2 cellular contexts compared by ENCODE assay signal in the genomic region with DNA sequence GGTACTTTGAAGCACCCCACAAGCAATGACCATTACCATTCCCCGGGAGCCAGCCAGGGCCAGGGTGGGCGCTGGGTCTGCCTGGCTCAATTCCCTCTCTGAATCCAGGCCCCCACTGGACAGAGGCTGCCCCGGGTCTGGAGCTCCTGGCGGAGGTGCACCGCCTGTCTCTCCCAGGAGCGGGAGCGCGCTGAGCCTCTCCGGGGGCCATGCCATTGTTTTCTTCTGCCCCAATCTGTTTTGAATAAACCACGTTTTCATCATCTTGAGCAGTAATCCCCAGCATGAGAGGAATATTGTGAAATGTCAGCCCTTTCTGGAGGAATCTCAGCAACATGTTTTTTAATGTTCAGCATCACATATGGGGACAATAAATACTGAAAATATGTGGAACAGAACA.
TF ChIP-seq lines count a peak whose summit lies in the region.

No MANE protein-coding gene starts in this region.

TF ChIP-seq in HepG2, 621 proteins besides CTCF, POLR2A, EP300 and RAD21:
- no peak for TF ChIP-seq ZNF280B (CRISPR knock-in tag; IDR thresholded peaks at IDR 0.05; ENCODE audit: borderline replicate concordance)
- TF ChIP-seq CEBPB (IDR thresholded peaks at IDR 0.05; ENCODE audit: borderline replicate concordance, low read depth, low read length) = peak; percentile 36; the same call in 1 of the 2 replicates

TF ChIP-seq in H1, 55 proteins besides CTCF, POLR2A, EP300 and RAD21:
- no peak for TF ChIP-seq YY1 (IDR thresholded peaks at IDR 0.05; ENCODE audit: low read depth, low read length)
- TF ChIP-seq SUZ12 (IDR thresholded peaks at IDR 0.05; ENCODE audit: low read length) = no peak
- no peak for TF ChIP-seq CEBPB (IDR thresholded peaks at IDR 0.05; ENCODE audit: low read depth, low read length)
- no peak for TF ChIP-seq RBBP5 (IDR thresholded peaks at IDR 0.05; ENCODE audit: borderline replicate concordance, low read depth, low read length)
- no peak for TF ChIP-seq CTBP2 (IDR thresholded peaks at IDR 0.05; ENCODE audit: borderline replicate concordance, insufficient read depth, insufficient read length, low read length)
- TF ChIP-seq CHD1 (IDR thresholded peaks at IDR 0.05; ENCODE audit: low read depth, low read length) = no peak
- TF ChIP-seq, protein P1, sequence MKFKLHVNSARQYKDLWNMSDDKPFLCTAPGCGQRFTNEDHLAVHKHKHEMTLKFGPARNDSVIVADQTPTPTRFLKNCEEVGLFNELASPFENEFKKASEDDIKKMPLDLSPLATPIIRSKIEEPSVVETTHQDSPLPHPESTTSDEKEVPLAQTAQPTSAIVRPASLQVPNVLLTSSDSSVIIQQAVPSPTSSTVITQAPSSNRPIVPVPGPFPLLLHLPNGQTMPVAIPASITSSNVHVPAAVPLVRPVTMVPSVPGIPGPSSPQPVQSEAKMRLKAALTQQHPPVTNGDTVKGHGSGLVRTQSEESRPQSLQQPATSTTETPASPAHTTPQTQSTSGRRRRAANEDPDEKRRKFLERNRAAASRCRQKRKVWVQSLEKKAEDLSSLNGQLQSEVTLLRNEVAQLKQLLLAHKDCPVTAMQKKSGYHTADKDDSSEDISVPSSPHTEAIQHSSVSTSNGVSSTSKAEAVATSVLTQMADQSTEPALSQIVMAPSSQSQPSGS (IDR thresholded peaks at IDR 0.05; ENCODE audit: low read length) = no peak
- TF ChIP-seq CREB1 (IDR thresholded peaks at IDR 0.05) = no peak
- TF ChIP-seq TCF12 (IDR thresholded peaks at IDR 0.05; ENCODE audit: low read depth, low read length) = no peak
- no peak for TF ChIP-seq MAFK (IDR thresholded peaks at IDR 0.05; ENCODE audit: low read depth, low read length)
- no peak for TF ChIP-seq TAF7 (optimal IDR thresholded peaks at IDR 0.05; ENCODE audit: borderline replicate concordance, low read depth, low read length)
- TF ChIP-seq SRF (IDR thresholded peaks at IDR 0.05; ENCODE audit: low read depth, low read length) = no peak
- TF ChIP-seq CHD7 (IDR thresholded peaks at IDR 0.05; ENCODE audit: insufficient replicate concordance, low read length) = no peak
